In the genomic region with DNA sequence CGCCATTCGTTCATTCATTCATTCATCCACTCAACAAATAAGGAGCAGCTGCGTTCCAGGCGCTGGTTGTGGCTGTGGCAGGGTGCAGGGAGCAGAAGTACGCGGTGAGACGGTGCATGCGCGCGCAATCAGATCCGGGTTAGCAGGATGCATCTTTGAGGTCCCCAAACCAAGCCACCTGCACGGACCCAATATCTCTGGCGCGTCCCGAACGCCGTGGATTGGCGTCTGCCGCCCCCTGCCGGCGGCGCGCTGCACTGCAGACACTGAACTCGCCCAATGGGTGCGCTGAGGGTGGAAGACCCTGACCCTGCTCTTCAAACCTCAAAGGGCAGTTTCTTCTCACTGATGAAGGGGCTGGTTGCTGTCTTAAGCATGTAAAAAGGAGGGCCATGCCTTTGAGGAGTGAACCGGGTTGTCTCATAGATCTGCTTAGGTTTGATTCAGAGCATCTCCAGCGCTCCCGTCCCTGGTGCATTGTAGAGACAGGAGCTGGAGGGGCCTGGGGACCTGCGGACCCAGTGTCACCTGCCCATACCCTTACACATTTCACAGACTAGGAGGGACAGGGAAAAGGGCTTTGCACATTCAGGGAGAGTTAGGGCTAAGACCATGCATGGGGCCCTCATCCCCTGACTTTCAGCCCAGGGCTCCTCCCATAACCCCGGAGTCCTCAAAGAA, we compare ENCODE assay signal across 1 cellular context.
A peak's percentile ranks its signal among the peaks of the same experiment; 100 is the strongest.
TF ChIP-seq lines count a peak whose summit lies in the region.

No MANE protein-coding gene starts in this region.

TF ChIP-seq in HepG2, 621 proteins besides CTCF, POLR2A, EP300 and RAD21 (continued from another document):
- TF ChIP-seq KDM5B (CRISPR knock-in tag; IDR thresholded peaks at IDR 0.05; ENCODE audit: borderline replicate concordance) (peak; percentile 35; the same call in 1 of the 2 replicates), ZNF496 (CRISPR knock-in tag; IDR thresholded peaks at IDR 0.05; ENCODE audit: insufficient replicate concordance) (no peak), ZNF792 (CRISPR knock-in tag; IDR thresholded peaks at IDR 0.05) (0 out of 2 replicates have a peak, but pooled peaks have one; percentile 24), ZNF615 (CRISPR knock-in tag; IDR thresholded peaks at IDR 0.05; ENCODE audit: borderline replicate concordance) (no peak), ZNF687 (CRISPR knock-in tag; IDR thresholded peaks at IDR 0.05) (peak; percentile 28; the same call in 1 of the 2 replicates)
